ENCODE assay signal across 17 cellular contexts in genomic region chr6:158087519-158087867, GRCh38.
DNase-seq lines count a peak whose midpoint lies in the region; ATAC-seq and TF ChIP-seq lines count a peak whose summit lies in the region.
"Had no signal": no experiment of that assay in that cellular context is flagged by ENCODE, and none has a peak within 500 bp of the region (broad histone marks: within the 10 kb centered on the region; RNA-seq: fewer than 3 reads in every experiment).

No MANE protein-coding gene starts in this region.

- DNase-seq in AG04450 (ENCODE audit: low read depth, low spot score): no peak
- DNase-seq in brain microvascular endothelial cell: no peak
- no peak for DNase-seq in Caco-2
- DNase-seq in central memory CD4-positive, alpha-beta T cell: no peak
- DNase-seq in NCI-H1048 (lab: John Stamatoyannopoulos, UW): no peak
- DNase-seq in WTC11 (ENCODE audit: low spot score): no peak
- DNase-seq: activated CD8-positive, alpha-beta memory T cell treated with anti-CD3 and anti-CD28 coated beads, Interleukin-2, amount 10 ng/mL, durations not matched to agents 7 days and 5 days; CD4-positive, alpha-beta memory T cell; DMS53; foreskin melanocyte; hippocampal formation; KG1 had no signal

- POLR2A ChIA-PET in AG04450 (lab: Yijun Ruan, JAX): no interaction called here
- POLR2A ChIA-PET in Caco-2 (lab: Charles Lee): no interaction called here
- POLR2A ChIA-PET in WTC11 (lab: Charles Lee): no interaction called here

- in situ Hi-C loops in brain microvascular endothelial cell (cut with HindIII; ENCODE audit: low pct_ligation_motif_present, low sequenced_read_pairs): no loop called here

- H3K27ac Mint-ChIP-seq in Caco-2 (ENCODE audit: unreplicated experiment) (no peak overlapping the region), WTC11 (no peak overlapping the region)
- H3K27ac Mint-ChIP-seq: activated CD8-positive, alpha-beta memory T cell treated with anti-CD3 and anti-CD28 coated beads, Interleukin-2, amount 10 ng/mL, durations not matched to agents 7 days and 5 days; activated naive CD8-positive, alpha-beta T cell; CD4-positive, alpha-beta memory T cell; GM23338 had no signal

- no peak overlapping the region for H3K4me3 Mint-ChIP-seq in Caco-2 (ENCODE audit: unreplicated experiment)
- H3K4me3 Mint-ChIP-seq in WTC11: no peak overlapping the region
- H3K4me3 Mint-ChIP-seq: activated CD8-positive, alpha-beta memory T cell treated with anti-CD3 and anti-CD28 coated beads, Interleukin-2, amount 10 ng/mL, durations not matched to agents 7 days and 5 days; activated naive CD8-positive, alpha-beta T cell; CD4-positive, alpha-beta memory T cell; GM23338 had no signal

- H3K36me3 ChIP-seq in KOPT-K1 (ENCODE audit: insufficient read depth, low read length): peaks cover 78% of the 10 kb centered on the region
- peaks cover 89% of the 10 kb centered on the region for H3K36me3 ChIP-seq in brain microvascular endothelial cell (replicated peaks)
- H3K36me3 ChIP-seq in rectal smooth muscle tissue (ENCODE audit: control insufficient read depth, insufficient read depth, low read length): peaks cover 22% of the 10 kb centered on the region
- H3K36me3 ChIP-seq in Caco-2 (ENCODE audit: control insufficient read depth, insufficient read depth, low read length): peaks cover 4% of the 10 kb centered on the region; the same call in 1 of the 2 replicates

- H3K4me1 ChIP-seq in rectal smooth muscle tissue (ENCODE audit: control insufficient read depth, insufficient read depth, low read length) (peaks cover 6% of the 10 kb centered on the region), Caco-2 (no peaks in the 10 kb centered on the region)

- no peak for TF ChIP-seq CTCF in AG04450 (IDR thresholded peaks at IDR 0.05; ENCODE audit: low read depth, low read length)
- no peak for TF ChIP-seq CTCF in brain microvascular endothelial cell (IDR thresholded peaks at IDR 0.05; ENCODE audit: low read depth, low read length, missing control alignments)
- TF ChIP-seq CTCF in Caco-2 (IDR thresholded peaks at IDR 0.05; ENCODE audit: insufficient read depth in 1 of 2, low read depth in 1 of 2, low read length in 1 of 2, severe bottlenecking in 1 of 2, unreplicated experiment in 1 of 2): no peak
- TF ChIP-seq CTCF in WTC11 (IDR thresholded peaks at IDR 0.05): no peak

- H3K4me3 ChIP-seq in AG04450 (ENCODE audit: low read depth, low read length) (no peak overlapping the region), brain microvascular endothelial cell (ENCODE audit: low read depth, low read length) (no peak overlapping the region), rectal smooth muscle tissue (ENCODE audit: low read length) (no peak overlapping the region), Caco-2 (ENCODE audit: low read depth, low read length) (no peak overlapping the region)
- H3K4me3 ChIP-seq: GM23338 had no signal

- H3K9me3 Mint-ChIP-seq in Caco-2 (ENCODE audit: unreplicated experiment) (no peaks in the 10 kb centered on the region), WTC11 (no peaks in the 10 kb centered on the region)
- H3K9me3 Mint-ChIP-seq: CD4-positive, alpha-beta memory T cell; GM23338 had no signal

- no TSS peak for BruUV-seq in Caco-2 (replicated peaks; lab: Mats Ljungman, UMichigan)

- H3K27me3 Mint-ChIP-seq in Caco-2 (ENCODE audit: insufficient read depth, unreplicated experiment) (no peaks in the 10 kb centered on the region), WTC11 (ENCODE audit: low read depth) (no peaks in the 10 kb centered on the region)
- H3K27me3 Mint-ChIP-seq: activated CD8-positive, alpha-beta memory T cell treated with anti-CD3 and anti-CD28 coated beads, Interleukin-2, amount 10 ng/mL, durations not matched to agents 7 days and 5 days; activated naive CD8-positive, alpha-beta T cell; CD4-positive, alpha-beta memory T cell had no signal

- H3K27ac ChIP-seq in AG04450 (ENCODE audit: low read depth, low read length) (peak overlapping the region; percentile 11), KOPT-K1 (ENCODE audit: low read depth, low read length, poor library complexity, severe bottlenecking) (peak overlapping the region; percentile 97), brain microvascular endothelial cell (peak overlapping the region; percentile 70), rectal smooth muscle tissue (ENCODE audit: low read depth, low read length) (peak overlapping the region; percentile 33)
- H3K27ac ChIP-seq: epithelial cell of prostate had no signal

- CTCF ChIA-PET in AG04450 (lab: Charles Lee) (interaction anchor here (3.4 kb wide), 1 partner anchor 15 kb away, joined by 23 read pairs; no protein-coding TSS in a partner anchor), Caco-2 (lab: Charles Lee) (no interaction called here), WTC11 (lab: Charles Lee) (interaction anchor here (0.6 to 2.4 kb wide), 4 partner anchors 15 to 87 kb away, joined by 3 to 8 read pairs (median 4); no protein-coding TSS in a partner anchor)

- H3K36me3 Mint-ChIP-seq in Caco-2 (ENCODE audit: insufficient read depth, unreplicated experiment) (peaks cover 70% of the 10 kb centered on the region), WTC11 (peaks cover 25% of the 10 kb centered on the region)

- H3K27me3 ChIP-seq in AG04450 (ENCODE audit: control insufficient read depth, insufficient read depth, low read length) (no peaks in the 10 kb centered on the region), brain microvascular endothelial cell (replicated peaks) (no peaks in the 10 kb centered on the region), rectal smooth muscle tissue (ENCODE audit: control insufficient read depth, insufficient read depth, low read length) (no peaks in the 10 kb centered on the region), Caco-2 (replicated peaks; ENCODE audit: control insufficient read depth, insufficient read depth, low read length) (no peaks in the 10 kb centered on the region)

- H3K9me3 ChIP-seq in AG04450 (ENCODE audit: control insufficient read depth, insufficient read depth, low read length): no peaks in the 10 kb centered on the region
- no peaks in the 10 kb centered on the region for H3K9me3 ChIP-seq in KOPT-K1 (ENCODE audit: insufficient read depth, low read length, poor library complexity, severe bottlenecking)
- no peaks in the 10 kb centered on the region for H3K9me3 ChIP-seq in Caco-2

- no peak overlapping the region for H3K9ac ChIP-seq in rectal smooth muscle tissue (ENCODE audit: low read length)

- no peaks in the 10 kb centered on the region for H3K4me1 Mint-ChIP-seq in Caco-2 (ENCODE audit: low read depth, unreplicated experiment)
- H3K4me1 Mint-ChIP-seq in WTC11: no peaks in the 10 kb centered on the region
- H3K4me1 Mint-ChIP-seq: CD4-positive, alpha-beta memory T cell; GM23338 had no signal

- intact Hi-C loops in Caco-2 (cut with micrococcal nuclease; ENCODE audit: unreplicated experiment): no loop called here

- ATAC-seq in WTC11: no peak
- ATAC-seq: activated CD8-positive, alpha-beta memory T cell treated with anti-CD3 and anti-CD28 coated beads, Interleukin-2, amount 10 ng/mL, durations not matched to agents 7 days and 5 days; GM23338 had no signal

TF ChIP-seq in WTC11, 78 proteins besides CTCF, POLR2A, EP300 and RAD21:
- TF ChIP-seq EMX1 (CRISPR knock-in tag; IDR thresholded peaks at IDR 0.05) (no peak), RELA (CRISPR knock-in tag; IDR thresholded peaks at IDR 0.05; ENCODE audit: borderline replicate concordance) (no peak)

Comparison
In these comparisons a context has a peak if more than half of its experiments do, and no peak if none do; other contexts are left out.
1. H3K27ac ChIP-seq: peak in every context shown above with its lines; median percentile 97 in KOPT-K1; 70 in brain microvascular endothelial cell; 33 in rectal smooth muscle tissue; 11 in AG04450.